24 cellular contexts compared by ENCODE assay signal in the genomic region with DNA sequence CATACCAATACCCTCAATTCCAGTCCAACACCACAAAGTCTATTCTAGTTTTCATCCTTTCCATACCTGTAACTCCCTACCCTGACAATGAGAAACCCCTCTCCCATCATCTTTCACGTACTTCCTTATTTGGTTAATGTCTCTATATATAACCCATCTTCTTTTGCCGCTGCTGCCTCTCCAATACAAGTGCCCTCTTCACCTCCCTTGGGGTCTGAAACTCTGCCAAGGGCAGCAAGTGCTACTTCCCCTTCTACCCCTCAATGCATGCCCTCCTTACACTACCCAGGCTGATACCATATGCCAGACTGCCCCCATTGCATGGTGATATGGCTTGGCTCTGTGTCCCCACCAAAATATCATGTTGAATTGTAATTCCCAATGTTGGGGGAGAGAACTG.
"Had no signal": no experiment of that assay in that cellular context is flagged by ENCODE, and none has a peak within 500 bp of the region (broad histone marks: within the 10 kb centered on the region; RNA-seq: fewer than 3 reads in every experiment).

No MANE protein-coding gene starts in this region.

- DNase-seq: activated B cell treated with CpG ODN at 0.5 μM for 24 hours; activated CD4-positive, alpha-beta T cell treated with anti-CD3 and anti-CD28 coated beads for 1 hour; activated CD4-positive, alpha-beta T cell treated with anti-CD3 and anti-CD28 coated beads, Interleukin-2, amount 10 ng/mL, durations not matched to agents 24 days and 14 days; activated CD4-positive, alpha-beta T cell treated with anti-CD3 and anti-CD28 coated beads, Interleukin-2, amount 50 U/mL, for 48 hours; activated CD8-positive, alpha-beta memory T cell treated with anti-CD3 and anti-CD28 coated beads, Interleukin-2, amount 10 ng/mL, durations not matched to agents 7 days and 5 days; activated effector memory CD4-positive, alpha-beta T cell treated with Interleukin-2 at 50 U/mL for 16 hours; activated naive CD4-positive, alpha-beta T cell; activated T-cell treated with anti-CD3 and anti-CD28 coated beads, Interleukin-2, amount 50 U/mL, for 24 hours; body of pancreas; MM.1S; NCI-H1105 treated with DMSO at 0.1 percent for 48 hours; NCI-H1436 treated with DMSO at 0.1 percent for 48 hours; NCI-H187 treated with DMSO at 0.1 percent for 48 hours; NCI-H2107; NCI-H510A treated with DMSO at 0.1 percent for 48 hours; NCI-H69; NK-92 treated with Interleukin-12 subunit alpha and Interleukin-12 subunit beta, amount 100 ng/mL, for 24 hours; OCI-M1; Peyer's patch; SHP77 treated with DMSO at 0.1 percent for 48 hours; T-helper 17 cell; T-helper 9 cell had no signal

- H3K9me3 ChIP-seq: ascending aorta, body of pancreas, Peyer's patch had no signal

- H3K27ac ChIP-seq: ascending aorta, body of pancreas, Peyer's patch had no signal

- H3K27me3 ChIP-seq: ascending aorta, body of pancreas, Peyer's patch had no signal

- H3K4me3 ChIP-seq: ascending aorta, body of pancreas, Peyer's patch had no signal

- H3K36me3 ChIP-seq: ascending aorta, Peyer's patch had no signal

- ATAC-seq: activated CD8-positive, alpha-beta memory T cell treated with anti-CD3 and anti-CD28 coated beads, Interleukin-2, amount 10 ng/mL, durations not matched to agents 7 days and 5 days; body of pancreas; T-helper 17 cell had no signal

- FAIRE-seq: TTC549 had no signal

- H3K4me1 ChIP-seq: ascending aorta, Peyer's patch had no signal
